In genomic region chr14:100339757-100340453, GRCh38 we compare ENCODE assay signal across 15 cellular contexts. TPM values are rescaled to one million over a fixed set of nuclear protein-coding genes. Genes with fewer than 3 reads are reported as not detected.
DNase-seq lines count a peak whose midpoint lies in the region; ATAC-seq and TF ChIP-seq lines count a peak whose summit lies in the region.
"Had no signal": no experiment of that assay in that cellular context is flagged by ENCODE, and none has a peak within 500 bp of the region (broad histone marks: within the 10 kb centered on the region; RNA-seq: fewer than 3 reads in every experiment).

No MANE protein-coding gene starts in this region.

- H3K27ac Mint-ChIP-seq in T-helper 2 cell treated with Interferon-gamma antibody and Interleukin-4, amounts not matched to agents 5 μg/mL and 100 μg/mL, for 36 hours = peak overlapping the region; percentile 69
- H3K27ac Mint-ChIP-seq in activated CD4-positive, alpha-beta memory T cell treated with anti-CD3 and anti-CD28 coated beads for 36 hours = peak overlapping the region; percentile 85
- H3K27ac Mint-ChIP-seq in endothelial cell (ENCODE audit: unreplicated experiment) = peak overlapping the region; percentile 48
- H3K27ac Mint-ChIP-seq in stimulated activated memory B cell treated with anti-CD40 and anti-IgM and Interleukin-4, amounts not matched to agents 10 μg/mL and 1 μg/mL and 100 μg/mL, for 72 hours = peak overlapping the region; percentile 95

- TF ChIP-seq CTCF in endothelial cell (IDR thresholded peaks at IDR 0.05; ENCODE audit: unreplicated experiment) = no peak

- POLR2A ChIA-PET in activated CD4-positive, alpha-beta memory T cell treated with anti-CD3 and anti-CD28 coated beads for 36 hours (lab: Charles Lee) = interaction anchor here (1.4 kb wide), 1 partner anchor 22 kb away, joined by 3 read pairs; no protein-coding TSS in a partner anchor

- peaks cover 27% of the 10 kb centered on the region for H3K4me1 Mint-ChIP-seq in T-helper 2 cell treated with Interferon-gamma antibody and Interleukin-4, amounts not matched to agents 5 μg/mL and 100 μg/mL, for 36 hours (ENCODE audit: low read depth)
- peaks cover 48% of the 10 kb centered on the region for H3K4me1 Mint-ChIP-seq in activated CD4-positive, alpha-beta memory T cell treated with anti-CD3 and anti-CD28 coated beads for 36 hours (ENCODE audit: low read depth)
- H3K4me1 Mint-ChIP-seq in endothelial cell (ENCODE audit: unreplicated experiment) = peaks cover 8% of the 10 kb centered on the region
- peaks cover 45% of the 10 kb centered on the region for H3K4me1 Mint-ChIP-seq in stimulated activated memory B cell treated with anti-CD40 and anti-IgM and Interleukin-4, amounts not matched to agents 10 μg/mL and 1 μg/mL and 100 μg/mL, for 72 hours

- no peak for ATAC-seq in stimulated activated memory B cell treated with anti-CD40 and anti-IgM and Interleukin-4, amounts not matched to agents 10 μg/mL and 1 μg/mL and 100 μg/mL, for 72 hours
- ATAC-seq in GM19395 (IDR thresholded peaks at IDR 0.05; ENCODE audit: unreplicated experiment) (no peak), left colon (no peak)
- ATAC-seq: activated CD4-positive, CD25-positive, alpha-beta regulatory T cell treated with anti-CD3 and anti-CD28 coated beads, Interleukin-2, amount 50 U/mL, for 24 hours had no signal

- CTCF ChIA-PET in activated CD4-positive, alpha-beta memory T cell treated with anti-CD3 and anti-CD28 coated beads for 36 hours (lab: Charles Lee) = interaction anchor here (2.5 kb wide), 1 partner anchor 33 kb away, joined by 6 read pairs; no protein-coding TSS in a partner anchor

- H3K36me3 Mint-ChIP-seq in T-helper 2 cell treated with Interferon-gamma antibody and Interleukin-4, amounts not matched to agents 5 μg/mL and 100 μg/mL, for 36 hours (ENCODE audit: low read depth) = peaks cover 57% of the 10 kb centered on the region
- H3K36me3 Mint-ChIP-seq in activated CD4-positive, alpha-beta memory T cell treated with anti-CD3 and anti-CD28 coated beads for 36 hours = peaks cover 75% of the 10 kb centered on the region
- peaks cover 37% of the 10 kb centered on the region for H3K36me3 Mint-ChIP-seq in endothelial cell (ENCODE audit: low read depth, unreplicated experiment)
- H3K36me3 Mint-ChIP-seq in stimulated activated memory B cell treated with anti-CD40 and anti-IgM and Interleukin-4, amounts not matched to agents 10 μg/mL and 1 μg/mL and 100 μg/mL, for 72 hours = peaks cover 82% of the 10 kb centered on the region

- H3K4me3 Mint-ChIP-seq in T-helper 2 cell treated with Interferon-gamma antibody and Interleukin-4, amounts not matched to agents 5 μg/mL and 100 μg/mL, for 36 hours = no peak overlapping the region
- no peak overlapping the region for H3K4me3 Mint-ChIP-seq in activated CD4-positive, alpha-beta memory T cell treated with anti-CD3 and anti-CD28 coated beads for 36 hours
- peak overlapping the region; percentile 42 for H3K4me3 Mint-ChIP-seq in endothelial cell (ENCODE audit: unreplicated experiment)
- no peak overlapping the region for H3K4me3 Mint-ChIP-seq in stimulated activated memory B cell treated with anti-CD40 and anti-IgM and Interleukin-4, amounts not matched to agents 10 μg/mL and 1 μg/mL and 100 μg/mL, for 72 hours

- H3K9me3 Mint-ChIP-seq in T-helper 2 cell treated with Interferon-gamma antibody and Interleukin-4, amounts not matched to agents 5 μg/mL and 100 μg/mL, for 36 hours = no peaks in the 10 kb centered on the region
- H3K9me3 Mint-ChIP-seq in activated CD4-positive, alpha-beta memory T cell treated with anti-CD3 and anti-CD28 coated beads for 36 hours = no peaks in the 10 kb centered on the region
- no peaks in the 10 kb centered on the region for H3K9me3 Mint-ChIP-seq in endothelial cell (ENCODE audit: unreplicated experiment)
- no peaks in the 10 kb centered on the region for H3K9me3 Mint-ChIP-seq in stimulated activated memory B cell treated with anti-CD40 and anti-IgM and Interleukin-4, amounts not matched to agents 10 μg/mL and 1 μg/mL and 100 μg/mL, for 72 hours

- H3K27me3 Mint-ChIP-seq in T-helper 2 cell treated with Interferon-gamma antibody and Interleukin-4, amounts not matched to agents 5 μg/mL and 100 μg/mL, for 36 hours (ENCODE audit: low read depth) = no peaks in the 10 kb centered on the region
- no peaks in the 10 kb centered on the region for H3K27me3 Mint-ChIP-seq in activated CD4-positive, alpha-beta memory T cell treated with anti-CD3 and anti-CD28 coated beads for 36 hours
- H3K27me3 Mint-ChIP-seq in endothelial cell (ENCODE audit: unreplicated experiment) = peaks cover 2% of the 10 kb centered on the region
- H3K27me3 Mint-ChIP-seq in stimulated activated memory B cell treated with anti-CD40 and anti-IgM and Interleukin-4, amounts not matched to agents 10 μg/mL and 1 μg/mL and 100 μg/mL, for 72 hours = no peaks in the 10 kb centered on the region

- no peak for DNase-seq in T-helper 2 cell treated with Interferon-gamma antibody and Interleukin-4, amounts not matched to agents 5 μg/mL and 100 μg/mL, for 36 hours (ENCODE audit: low spot score)
- no peak for DNase-seq in T-helper 2 cell
- peak; percentile 9 for DNase-seq in activated CD4-positive, alpha-beta memory T cell treated with anti-CD3 and anti-CD28 coated beads for 36 hours
- no peak for DNase-seq in endothelial cell (ENCODE audit: low spot score)
- no peak for DNase-seq in retina
- DNase-seq in left colon = no peak
- DNase-seq: 8988T; DMS 273 treated with DMSO at 0.1 percent for 48 hours; GOT3; NCI-H187; SHP77 treated with DMSO at 0.1 percent for 48 hours; stimulated activated CD4-positive, alpha-beta T cell treated with anti-CD3 and anti-CD28 coated beads, Interleukin-2, amount 100 ng/mL, for 48 hours had no signal

- intact Hi-C loops in activated CD4-positive, alpha-beta memory T cell treated with anti-CD3 and anti-CD28 coated beads for 36 hours (cut with micrococcal nuclease) = no loop called here
- intact Hi-C loops in left colon (cut with DNase I, micrococcal nuclease) = no loop called here

RNA-seq across cellular contexts. Expression of gene SLC25A47, which starts 16.8 kb away (rescaled TPM):
- not detected for total RNA-seq in activated CD4-positive, alpha-beta memory T cell treated with anti-CD3 and anti-CD28 coated beads for 36 hours
- not detected for total RNA-seq in endothelial cell (ENCODE audit: unreplicated experiment)
- under 1 TPM in 1 of 2 donors, not detected in 1; 0.28 TPM for total RNA-seq in left colon

RNA-seq across cellular contexts. Expression of gene SLC25A29, which starts 33.7 kb away (rescaled TPM):
- 10 to 100 TPM; 14.9 to 15.7 TPM for total RNA-seq in activated CD4-positive, alpha-beta memory T cell treated with anti-CD3 and anti-CD28 coated beads for 36 hours
- 165 TPM for total RNA-seq in endothelial cell (ENCODE audit: unreplicated experiment)
- 10 to 100 TPM; 21.9 to 27.8 TPM for total RNA-seq in left colon

RNA-seq across cellular contexts. Expression of gene WDR25, which starts 36.4 kb away (rescaled TPM):
- total RNA-seq in activated CD4-positive, alpha-beta memory T cell treated with anti-CD3 and anti-CD28 coated beads for 36 hours = 1 to 10 TPM; 6.6 to 7.5 TPM
- total RNA-seq in endothelial cell (ENCODE audit: unreplicated experiment) (14.2 TPM), left colon (1 to 10 TPM; 8.4 to 9.9 TPM)
